15 cellular contexts compared by ENCODE assay signal in genomic region chr2:98552499-98553179, GRCh38. TPM values are rescaled to one million over a fixed set of nuclear protein-coding genes. Genes with fewer than 3 reads are reported as not detected.
A peak's percentile ranks its signal among the peaks of the same experiment; 100 is the strongest.
DNase-seq lines count a peak whose midpoint lies in the region; ATAC-seq and TF ChIP-seq lines count a peak whose summit lies in the region.
"Had no signal": no experiment of that assay in that cellular context is flagged by ENCODE, and none has a peak within 500 bp of the region (broad histone marks: within the 10 kb centered on the region; RNA-seq: fewer than 3 reads in every experiment).

No MANE protein-coding gene starts in this region.

- intact Hi-C loops in activated CD4-positive, alpha-beta T cell treated with anti-CD3 and anti-CD28 coated beads for 36 hours (cut with DNase I, micrococcal nuclease) = no loop called here

- peaks cover 47% of the 10 kb centered on the region for H3K4me1 Mint-ChIP-seq in activated CD4-positive, alpha-beta T cell treated with anti-CD3 and anti-CD28 coated beads for 36 hours
- peaks cover 17 to 32% (median 23%) of the 10 kb centered on the region in 3 donors for H3K4me1 Mint-ChIP-seq in IgD-negative memory B cell
- peaks cover 38 to 41% of the 10 kb centered on the region in 2 donors for H3K4me1 Mint-ChIP-seq in natural killer cell treated with Interleukin-12 subunit alpha and Interleukin-12 subunit beta and Interleukin-15 and Interleukin-18, amount 100 ng/mL, for 72 hours (ENCODE audit: low read depth in 2 of 2)

- no peaks in the 10 kb centered on the region for H3K9me3 Mint-ChIP-seq in activated CD4-positive, alpha-beta T cell treated with anti-CD3 and anti-CD28 coated beads for 36 hours (ENCODE audit: low read depth)
- no peaks in the 10 kb centered on the region for H3K9me3 Mint-ChIP-seq in IgD-negative memory B cell
- no peaks in the 10 kb centered on the region for H3K9me3 Mint-ChIP-seq in natural killer cell treated with Interleukin-12 subunit alpha and Interleukin-12 subunit beta and Interleukin-15 and Interleukin-18, amount 100 ng/mL, for 72 hours

- no peak for TF ChIP-seq CTCF in astrocyte of the spinal cord (IDR thresholded peaks at IDR 0.05; ENCODE audit: low read depth, low read length)

- peaks cover 40% of the 10 kb centered on the region for H3K36me3 Mint-ChIP-seq in activated CD4-positive, alpha-beta T cell treated with anti-CD3 and anti-CD28 coated beads for 36 hours (ENCODE audit: low read depth)
- peaks cover 5% of the 10 kb centered on the region for H3K36me3 Mint-ChIP-seq in IgD-negative memory B cell
- H3K36me3 Mint-ChIP-seq in natural killer cell treated with Interleukin-12 subunit alpha and Interleukin-12 subunit beta and Interleukin-15 and Interleukin-18, amount 100 ng/mL, for 72 hours = peaks cover 12% of the 10 kb centered on the region

- CTCF ChIA-PET in activated CD4-positive, alpha-beta T cell treated with anti-CD3 and anti-CD28 coated beads for 36 hours (lab: Charles Lee) = interaction anchor here (0.6 to 1.5 kb wide), 6 partner anchors 9 to 902 kb away, joined by 3 to 6 read pairs (median 4); no protein-coding TSS in a partner anchor

- DNase-seq in activated CD4-positive, alpha-beta T cell treated with anti-CD3 and anti-CD28 coated beads for 36 hours = no peak
- no peak for DNase-seq in activated CD4-positive, alpha-beta T cell treated with anti-CD3 and anti-CD28 coated beads for 48 hours
- peak; percentile 10 for DNase-seq in astrocyte of the spinal cord (ENCODE audit: low read depth, low spot score)
- no peak for DNase-seq in natural killer cell treated with Interleukin-12 subunit alpha and Interleukin-12 subunit beta and Interleukin-15 and Interleukin-18, amount 100 ng/mL, for 72 hours (ENCODE audit: low spot score)
- DNase-seq: activated CD4-positive, CD25-positive, alpha-beta regulatory T cell; Kasumi-1; mesendoderm; NCI-H1930; pancreas; stimulated activated CD4-positive, alpha-beta T cell treated with anti-CD3 and anti-CD28 coated beads, Interleukin-12 subunit alpha, Interleukin-12 subunit beta, amount 100 ng/mL, for 4 hours; transverse colon had no signal

- H3K27ac Mint-ChIP-seq in activated CD4-positive, alpha-beta T cell treated with anti-CD3 and anti-CD28 coated beads for 36 hours = peak overlapping the region; percentile 58
- peak overlapping the region in 2 of 3 donors; percentile 31 to 86 for H3K27ac Mint-ChIP-seq in IgD-negative memory B cell
- peak overlapping the region; percentile 82 to 83 for H3K27ac Mint-ChIP-seq in natural killer cell treated with Interleukin-12 subunit alpha and Interleukin-12 subunit beta and Interleukin-15 and Interleukin-18, amount 100 ng/mL, for 72 hours

- H3K4me3 Mint-ChIP-seq in activated CD4-positive, alpha-beta T cell treated with anti-CD3 and anti-CD28 coated beads for 36 hours = no peak overlapping the region
- H3K4me3 Mint-ChIP-seq in IgD-negative memory B cell = no peak overlapping the region
- H3K4me3 Mint-ChIP-seq in natural killer cell treated with Interleukin-12 subunit alpha and Interleukin-12 subunit beta and Interleukin-15 and Interleukin-18, amount 100 ng/mL, for 72 hours = no peak overlapping the region

- H3K27me3 Mint-ChIP-seq in activated CD4-positive, alpha-beta T cell treated with anti-CD3 and anti-CD28 coated beads for 36 hours = no peaks in the 10 kb centered on the region
- H3K27me3 Mint-ChIP-seq in IgD-negative memory B cell = no peaks in the 10 kb centered on the region
- H3K27me3 Mint-ChIP-seq in natural killer cell treated with Interleukin-12 subunit alpha and Interleukin-12 subunit beta and Interleukin-15 and Interleukin-18, amount 100 ng/mL, for 72 hours = no peaks in the 10 kb centered on the region

- POLR2A ChIA-PET in activated CD4-positive, alpha-beta T cell treated with anti-CD3 and anti-CD28 coated beads for 36 hours (lab: Charles Lee) = interaction anchor here (0.6 to 0.8 kb wide), 2 partner anchors 10 to 27 kb away, joined by 3 read pairs; no protein-coding TSS in a partner anchor

- peak; percentile 28 for ATAC-seq in activated CD4-positive, alpha-beta T cell treated with anti-CD3 and anti-CD28 coated beads for 36 hours
- ATAC-seq in natural killer cell treated with Interleukin-12 subunit alpha and Interleukin-12 subunit beta and Interleukin-15 and Interleukin-18, amount 100 ng/mL, for 72 hours = no peak
- ATAC-seq in GM19467 (IDR thresholded peaks at IDR 0.05; ENCODE audit: unreplicated experiment) = no peak
- ATAC-seq in HG02571 (IDR thresholded peaks at IDR 0.05; ENCODE audit: unreplicated experiment) = no peak
- no peak for ATAC-seq in HG02759 (IDR thresholded peaks at IDR 0.05; ENCODE audit: unreplicated experiment)
- ATAC-seq: pancreas had no signal

- in situ Hi-C loops in astrocyte of the spinal cord (cut with HindIII; ENCODE audit: low sequenced_read_pairs) = no loop called here

- H3K4me3 ChIP-seq in astrocyte of the spinal cord (ENCODE audit: low read depth, low read length) = no peak overlapping the region
- H3K4me3 ChIP-seq: pancreas, transverse colon had no signal

RNA-seq across cellular contexts. Expression of gene COA5, which starts 55.7 kb away (rescaled TPM):
- total RNA-seq in activated CD4-positive, alpha-beta T cell treated with anti-CD3 and anti-CD28 coated beads for 36 hours = 10 to 100 TPM; 17.7 to 33.2 TPM
- polyA plus RNA-seq in IgD-negative memory B cell = 34.0 TPM
- total RNA-seq in natural killer cell treated with Interleukin-12 subunit alpha and Interleukin-12 subunit beta and Interleukin-15 and Interleukin-18, amount 100 ng/mL, for 72 hours = 10 to 100 TPM; 16.6 to 21.4 TPM

RNA-seq across cellular contexts. Expression of gene UNC50, which starts 55.8 kb away (rescaled TPM):
- total RNA-seq in activated CD4-positive, alpha-beta T cell treated with anti-CD3 and anti-CD28 coated beads for 36 hours = 10 to 100 TPM; 21.1 to 31.4 TPM
- polyA plus RNA-seq in IgD-negative memory B cell = 33.0 TPM
- total RNA-seq in natural killer cell treated with Interleukin-12 subunit alpha and Interleukin-12 subunit beta and Interleukin-15 and Interleukin-18, amount 100 ng/mL, for 72 hours = 10 to 100 TPM; 29.6 to 31.8 TPM
